1 cellular context compared by ENCODE assay signal in the genomic region with DNA sequence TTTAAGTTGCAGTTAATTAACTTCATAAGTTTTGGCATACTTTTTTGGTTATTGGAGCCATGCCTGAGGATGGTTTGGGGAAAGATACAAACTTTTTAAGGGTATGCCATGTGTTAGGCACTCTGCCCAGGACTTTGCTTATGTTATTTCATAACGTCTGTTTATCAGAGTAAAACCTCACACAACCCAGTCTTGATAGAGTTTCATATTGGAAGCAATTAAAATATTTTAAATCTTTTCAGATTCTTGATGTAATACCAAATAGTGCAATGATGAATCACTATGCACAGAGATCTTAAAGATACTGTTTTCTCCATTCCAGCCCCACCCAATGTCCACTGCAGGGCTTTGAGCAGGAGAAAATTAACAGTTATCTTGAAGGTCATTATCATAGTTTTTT.
TF ChIP-seq lines count a peak whose summit lies in the region.

No MANE protein-coding gene starts in this region.

TF ChIP-seq in SK-N-SH, 30 proteins besides CTCF, POLR2A, EP300 and RAD21 (continued from another document):
- no peak for TF ChIP-seq MEF2A (IDR thresholded peaks at IDR 0.05; ENCODE audit: borderline replicate concordance, low read depth)
- no peak for TF ChIP-seq TEAD4 (IDR thresholded peaks at IDR 0.05; ENCODE audit: borderline replicate concordance, insufficient read depth)
- TF ChIP-seq GABPA (IDR thresholded peaks at IDR 0.05; ENCODE audit: low read depth) = no peak
- TF ChIP-seq, protein P1, sequence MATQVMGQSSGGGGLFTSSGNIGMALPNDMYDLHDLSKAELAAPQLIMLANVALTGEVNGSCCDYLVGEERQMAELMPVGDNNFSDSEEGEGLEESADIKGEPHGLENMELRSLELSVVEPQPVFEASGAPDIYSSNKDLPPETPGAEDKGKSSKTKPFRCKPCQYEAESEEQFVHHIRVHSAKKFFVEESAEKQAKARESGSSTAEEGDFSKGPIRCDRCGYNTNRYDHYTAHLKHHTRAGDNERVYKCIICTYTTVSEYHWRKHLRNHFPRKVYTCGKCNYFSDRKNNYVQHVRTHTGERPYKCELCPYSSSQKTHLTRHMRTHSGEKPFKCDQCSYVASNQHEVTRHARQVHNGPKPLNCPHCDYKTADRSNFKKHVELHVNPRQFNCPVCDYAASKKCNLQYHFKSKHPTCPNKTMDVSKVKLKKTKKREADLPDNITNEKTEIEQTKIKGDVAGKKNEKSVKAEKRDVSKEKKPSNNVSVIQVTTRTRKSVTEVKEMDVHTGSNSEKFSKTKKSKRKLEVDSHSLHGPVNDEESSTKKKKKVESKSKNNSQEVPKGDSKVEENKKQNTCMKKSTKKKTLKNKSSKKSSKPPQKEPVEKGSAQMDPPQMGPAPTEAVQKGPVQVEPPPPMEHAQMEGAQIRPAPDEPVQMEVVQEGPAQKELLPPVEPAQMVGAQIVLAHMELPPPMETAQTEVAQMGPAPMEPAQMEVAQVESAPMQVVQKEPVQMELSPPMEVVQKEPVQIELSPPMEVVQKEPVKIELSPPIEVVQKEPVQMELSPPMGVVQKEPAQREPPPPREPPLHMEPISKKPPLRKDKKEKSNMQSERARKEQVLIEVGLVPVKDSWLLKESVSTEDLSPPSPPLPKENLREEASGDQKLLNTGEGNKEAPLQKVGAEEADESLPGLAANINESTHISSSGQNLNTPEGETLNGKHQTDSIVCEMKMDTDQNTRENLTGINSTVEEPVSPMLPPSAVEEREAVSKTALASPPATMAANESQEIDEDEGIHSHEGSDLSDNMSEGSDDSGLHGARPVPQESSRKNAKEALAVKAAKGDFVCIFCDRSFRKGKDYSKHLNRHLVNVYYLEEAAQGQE (IDR thresholded peaks at IDR 0.05; ENCODE audit: low read depth, low read length) = no peak
- no peak for TF ChIP-seq FOSL2 (IDR thresholded peaks at IDR 0.05; ENCODE audit: borderline replicate concordance, low read depth)
